22 cellular contexts compared by ENCODE assay signal in genomic region chr7:50184266-50184665, GRCh38.
"Had no signal": no experiment of that assay in that cellular context is flagged by ENCODE, and none has a peak within 500 bp of the region (broad histone marks: within the 10 kb centered on the region; RNA-seq: fewer than 3 reads in every experiment).

No MANE protein-coding gene starts in this region.

- ATAC-seq: Panc1, PC-3 had no signal

- DNase-seq: IMR-90, Karpas-422, KG1, MV-4-11, NCI-H1048, NCI-H1105, NCI-H1417, NCI-H1436 treated with DMSO at 0.1 percent for 48 hours, NCI-H1694, NCI-H1930, NCI-H2081, NCI-H2107, NCI-H226, NCI-H446, NCI-H510A, NCI-H524 treated with DMSO at 0.1 percent for 48 hours, NCI-H69, NCI-H774, PC-3, SHP77, SK-N-SH had no signal
